In the genomic region with DNA sequence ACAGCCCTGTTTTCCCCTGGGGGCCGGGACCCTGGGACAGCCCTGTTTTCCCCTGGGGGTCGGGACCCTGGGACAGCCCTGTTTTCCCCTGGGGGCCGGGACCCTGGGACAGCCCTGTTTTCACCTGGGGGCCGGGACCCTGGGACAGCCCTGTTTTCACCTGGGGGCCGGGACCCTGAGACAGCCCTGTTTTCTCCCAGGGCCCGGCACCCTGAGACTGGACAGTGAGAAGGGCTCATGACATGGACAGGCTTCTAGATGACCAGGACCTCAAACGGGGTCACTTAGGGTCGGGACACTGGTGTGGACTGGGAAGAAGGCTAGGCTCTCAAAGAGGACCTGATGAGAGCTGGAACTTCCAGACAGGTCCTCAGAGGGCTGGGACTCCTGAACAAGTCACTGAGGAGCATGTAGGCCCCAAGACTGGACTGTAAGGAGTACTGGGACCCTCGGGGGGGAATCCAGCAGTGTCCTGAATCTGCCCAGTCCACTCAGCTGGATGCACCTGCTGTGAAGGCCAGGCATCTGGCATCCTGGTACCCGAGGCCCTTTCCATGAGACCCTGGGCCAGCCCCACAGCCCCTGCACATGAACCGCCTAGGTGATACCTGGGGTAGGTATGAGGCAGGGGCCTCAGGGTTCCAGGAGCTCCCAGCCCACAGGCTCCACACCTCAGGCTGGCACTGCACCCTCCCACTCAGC, we compare ENCODE assay signal across 15 cellular contexts. TPM values are rescaled to one million over a fixed set of nuclear protein-coding genes. Genes with fewer than 3 reads are reported as not detected.
DNase-seq lines count a peak whose midpoint lies in the region; ATAC-seq and TF ChIP-seq lines count a peak whose summit lies in the region.
"Had no signal": no experiment of that assay in that cellular context is flagged by ENCODE, and none has a peak within 500 bp of the region (broad histone marks: within the 10 kb centered on the region; RNA-seq: fewer than 3 reads in every experiment).

No MANE protein-coding gene starts in this region.

- ATAC-seq in IMR-90 (ENCODE audit: low read depth): no peak
- ATAC-seq: activated CD8-positive, alpha-beta T cell treated with anti-CD3 and anti-CD28 coated beads for 36 hours; stimulated activated memory B cell treated with anti-CD40 and anti-IgM and Interleukin-4, amounts not matched to agents 10 μg/mL and 1 μg/mL and 100 μg/mL, for 72 hours had no signal

- H3K9me3 ChIP-seq in IMR-90 (ENCODE audit: control insufficient read depth, insufficient read depth, low read length) (no peaks in the 10 kb centered on the region), neutrophil (no peaks in the 10 kb centered on the region)

- no peak overlapping the region for H4K5ac ChIP-seq in IMR-90 (ENCODE audit: low read depth, low read length)

- no peak overlapping the region for H2BK20ac ChIP-seq in IMR-90 (ENCODE audit: low read depth, low read length)

- H3K23ac ChIP-seq in IMR-90 (ENCODE audit: low read depth, low read length): no peak overlapping the region; the same call in 1 of the 2 replicates

- no peak overlapping the region for H2AFZ ChIP-seq in IMR-90 (replicated peaks; ENCODE audit: low read length, poor library complexity)

- no peak overlapping the region for H2BK5ac ChIP-seq in IMR-90 (ENCODE audit: low read depth, low read length, poor library complexity, severe bottlenecking)

- H3K27me3 ChIP-seq in IMR-90 (ENCODE audit: control insufficient read depth, insufficient read depth, low read length): no peaks in the 10 kb centered on the region; the same call in 1 of the 2 replicates
- no peaks in the 10 kb centered on the region for H3K27me3 ChIP-seq in neutrophil

- POLR2A ChIA-PET in IMR-90 (lab: Charles Lee; ENCODE audit: unreplicated experiment): no interaction called here

- H3K9me1 ChIP-seq in IMR-90 (ENCODE audit: insufficient read depth, low read length): peaks cover 13% of the 10 kb centered on the region

- in situ Hi-C loops in IMR-90 (cut with MboI; ENCODE audit: low sequenced_read_pairs): no loop called here

- no peak for TF ChIP-seq POLR2A in IMR-90 (IDR thresholded peaks at IDR 0.05; ENCODE audit: low read depth, low read length)

- no peak overlapping the region for H3K9ac ChIP-seq in IMR-90 (ENCODE audit: low read depth, low read length)

- peak overlapping the region; percentile 71 for H2AK9ac ChIP-seq in IMR-90 (replicated peaks; ENCODE audit: low read depth, low read length, poor library complexity)

- no peak overlapping the region for H2BK120ac ChIP-seq in IMR-90 (ENCODE audit: low read depth, low read length)

- H4K91ac ChIP-seq in IMR-90 (ENCODE audit: insufficient read depth, low read depth, low read length): no peak overlapping the region

- CTCF ChIA-PET in IMR-90 (lab: Yijun Ruan, JAX): no interaction called here

- H3K4me1 ChIP-seq in IMR-90 (ENCODE audit: control insufficient read depth, insufficient read depth, low read length) (peaks cover 14% of the 10 kb centered on the region; the same call in 1 of the 2 replicates), neutrophil (ENCODE audit: control insufficient read depth in 1 of 2, insufficient read depth in 1 of 2, low read depth in 1 of 2, low read length in 1 of 2) (peaks cover 54 to 70% of the 10 kb centered on the region in 2 experiments)

- H3K14ac ChIP-seq in IMR-90 (replicated peaks; ENCODE audit: low read depth, low read length): no peak overlapping the region

- peaks cover 46% of the 10 kb centered on the region for H4K20me1 ChIP-seq in IMR-90 (ENCODE audit: insufficient read depth, low read length)

- intact Hi-C loops in IMR-90 (cut with micrococcal nuclease): no loop called here

- H3K56ac ChIP-seq in IMR-90 (ENCODE audit: extremely low read depth, insufficient read depth, low read length): no peak overlapping the region

- whole genome bisulfite sequencing in IMR-90 (ENCODE audit: extremely low coverage in 2 of 2, insufficient read length in 1 of 2), 2 experiments: 59% methylated on average over 3 of the region's 11 CpGs; no CpG with 5 or more reads in 1 of the 2 experiments

- H3K18ac ChIP-seq in IMR-90 (ENCODE audit: low read depth, low read length): no peak overlapping the region

- dilution Hi-C loops in IMR-90 (cut with HindIII; ENCODE audit: low sequenced_read_pairs, unreplicated experiment): no loop called here

- H4K8ac ChIP-seq in IMR-90 (ENCODE audit: low read depth in 2 of 2, low read length in 2 of 2): no peak overlapping the region

- no peak overlapping the region for H2AK5ac ChIP-seq in IMR-90 (ENCODE audit: low read depth, low read length)

- H3K27ac ChIP-seq in IMR-90 (ENCODE audit: insufficient read depth, low read length): no peak overlapping the region
- H3K27ac ChIP-seq in neutrophil: peak overlapping the region; percentile 91

- H3K79me1 ChIP-seq in IMR-90 (ENCODE audit: low read depth in 1 of 2, low read length in 2 of 2): peaks cover 15 to 39% of the 10 kb centered on the region in 2 experiments; a peak in 3 of 4 replicates

- peak overlapping the region; percentile 42 for H3K4me2 ChIP-seq in IMR-90 (ENCODE audit: low read depth, low read length)

- H3K4ac ChIP-seq in IMR-90 (ENCODE audit: low read depth, low read length): no peak overlapping the region

- TF ChIP-seq RAD21 in IMR-90 (IDR thresholded peaks at IDR 0.05; ENCODE audit: low read length): no peak

- H3K36me3 ChIP-seq in IMR-90 (ENCODE audit: control insufficient read depth, insufficient read depth, low read length) (peaks cover 7% of the 10 kb centered on the region), neutrophil (no peaks in the 10 kb centered on the region)

- no peak overlapping the region for H2BK15ac ChIP-seq in IMR-90 (ENCODE audit: low read depth, low read length)

- H3K4me3 ChIP-seq in AG10803 (ENCODE audit: low read length): peak overlapping the region; percentile 17
- H3K4me3 ChIP-seq in IMR-90 (ENCODE audit: insufficient read depth, low read depth, low read length): no peak overlapping the region
- peak overlapping the region; percentile 8 for H3K4me3 ChIP-seq in epithelial cell of proximal tubule (ENCODE audit: low read depth, low read length)
- H3K4me3 ChIP-seq in neutrophil (ENCODE audit: low read depth in 1 of 2, low read length in 1 of 2): peak overlapping the region in 1 of 2 experiments; percentile 18

- no peak for DNase-seq in AG10803 (ENCODE audit: low read depth)
- no peak for DNase-seq in IMR-90
- no peak for DNase-seq in epithelial cell of proximal tubule (ENCODE audit: low read depth)
- DNase-seq in activated CD8-positive, alpha-beta memory T cell treated with anti-CD3 and anti-CD28 coated beads for 24 hours: no peak
- DNase-seq in iPS-NIHi11 (ENCODE audit: low spot score): no peak
- DNase-seq in DMS 273 (lab: John Stamatoyannopoulos, UW; ENCODE audit: unreplicated experiment): no peak
- DNase-seq in effector CD8-positive, alpha-beta T cell (lab: John Stamatoyannopoulos, UW): no peak
- DNase-seq: activated CD8-positive, alpha-beta T cell treated with anti-CD3 and anti-CD28 coated beads for 36 hours; C1 segment of cervical spinal cord; NCI-H1436; NCI-H524; stimulated activated CD4-positive, alpha-beta T cell treated with anti-CD3 and anti-CD28 coated beads, Interleukin-4, amount 100 ng/mL, for 1 hour had no signal

- no TSS peak for BruUV-seq in IMR-90 (replicated peaks; lab: Mats Ljungman, UMichigan)

- no peak for TF ChIP-seq CTCF in AG10803 (conservative IDR thresholded peaks at IDR 0.05; ENCODE audit: low read length)
- TF ChIP-seq CTCF in IMR-90 (conservative IDR thresholded peaks at IDR 0.05; ENCODE audit: low read depth, low read length): no peak
- no peak for TF ChIP-seq CTCF in epithelial cell of proximal tubule (conservative IDR thresholded peaks at IDR 0.05; ENCODE audit: low read depth, low read length)
- no peak for TF ChIP-seq CTCF in neutrophil (IDR thresholded peaks at IDR 0.05)

TF ChIP-seq in IMR-90, 13 proteins besides CTCF, POLR2A, EP300 and RAD21:
- no peak for TF ChIP-seq MXI1 (IDR thresholded peaks at IDR 0.05; ENCODE audit: borderline replicate concordance, low read depth, low read length)
- no peak for TF ChIP-seq MAFK (IDR thresholded peaks at IDR 0.05; ENCODE audit: low read depth, low read length)
- TF ChIP-seq FOS (IDR thresholded peaks at IDR 0.05; ENCODE audit: low read depth, low read length): no peak
- no peak for TF ChIP-seq CEBPB (IDR thresholded peaks at IDR 0.05; ENCODE audit: low read depth, low read length)
- no peak for TF ChIP-seq RFX5 (IDR thresholded peaks at IDR 0.05; ENCODE audit: low read depth, low read length)
- no peak for TF ChIP-seq NFE2L2 (IDR thresholded peaks at IDR 0.05; ENCODE audit: low read depth, low read length)
- TF ChIP-seq MAZ (IDR thresholded peaks at IDR 0.05; ENCODE audit: borderline replicate concordance, low read depth, low read length): no peak

RNA-seq across cellular contexts. Expression of gene PCGF3, which starts 2.4 kb away (rescaled TPM):
- total RNA-seq in IMR-90 (2012; rRNA removed) (40.0 and 45.0 TPM in 2 replicates), epithelial cell of proximal tubule (34.6 and 35.2 TPM in 2 replicates)
- polyA plus RNA-seq in IMR-90 (2012; rRNA removed): 55.3 and 59.4 TPM in 2 replicates
- 33.1 and 59.8 TPM in 2 replicates for polyA plus RNA-seq in IMR-90 (2012; cell fraction: cytosol; rRNA removed)
- 190 and 236 TPM in 2 replicates for polyA plus RNA-seq in IMR-90 (2012; cell fraction: nucleus; rRNA removed; ENCODE audit: low replicate concordance)

RNA-seq across cellular contexts. Expression of gene SLC49A3, which starts 19.1 kb away (rescaled TPM):
- total RNA-seq in IMR-90 (2012; rRNA removed) (under 0.01 TPM in 2 replicates), epithelial cell of proximal tubule (2.9 and 4.1 TPM in 2 replicates)
- 0.32 and 0.36 TPM in 2 replicates for polyA plus RNA-seq in IMR-90 (2012; rRNA removed)
- polyA plus RNA-seq in IMR-90 (2012; cell fraction: cytosol; rRNA removed): 0.09 and 0.27 TPM in 2 replicates
- 0.54 and 1.4 TPM in 2 replicates for polyA plus RNA-seq in IMR-90 (2012; cell fraction: nucleus; rRNA removed; ENCODE audit: low replicate concordance)
- total RNA-seq: RPMI7951 had no signal

RNA-seq across cellular contexts. Expression of gene MYL5, which starts 33.7 kb away (rescaled TPM):
- 5.0 and 9.1 TPM in 2 replicates for total RNA-seq in IMR-90 (2012; rRNA removed)
- polyA plus RNA-seq in IMR-90 (2012; rRNA removed): 16.0 and 17.8 TPM in 2 replicates
- polyA plus RNA-seq in IMR-90 (2012; cell fraction: cytosol; rRNA removed): 10.5 and 14.2 TPM in 2 replicates
- 68.7 and 78.0 TPM in 2 replicates for polyA plus RNA-seq in IMR-90 (2012; cell fraction: nucleus; rRNA removed; ENCODE audit: low replicate concordance)
- total RNA-seq in epithelial cell of proximal tubule: 4.0 and 6.3 TPM in 2 replicates

RNA-seq across cellular contexts. Expression of gene ATP5ME, which starts 34.0 kb away (rescaled TPM):
- total RNA-seq in IMR-90 (2012; rRNA removed) (39.3 and 62.2 TPM in 2 replicates), epithelial cell of proximal tubule (138 and 192 TPM in 2 replicates)
- polyA plus RNA-seq in IMR-90 (2012; rRNA removed): 603 and 663 TPM in 2 replicates
- polyA plus RNA-seq in IMR-90 (2012; cell fraction: cytosol; rRNA removed): 498 and 689 TPM in 2 replicates
- 88.5 and 91.8 TPM in 2 replicates for polyA plus RNA-seq in IMR-90 (2012; cell fraction: nucleus; rRNA removed; ENCODE audit: low replicate concordance)
